ENCODE assay signal across 16 cellular contexts in the genomic region with DNA sequence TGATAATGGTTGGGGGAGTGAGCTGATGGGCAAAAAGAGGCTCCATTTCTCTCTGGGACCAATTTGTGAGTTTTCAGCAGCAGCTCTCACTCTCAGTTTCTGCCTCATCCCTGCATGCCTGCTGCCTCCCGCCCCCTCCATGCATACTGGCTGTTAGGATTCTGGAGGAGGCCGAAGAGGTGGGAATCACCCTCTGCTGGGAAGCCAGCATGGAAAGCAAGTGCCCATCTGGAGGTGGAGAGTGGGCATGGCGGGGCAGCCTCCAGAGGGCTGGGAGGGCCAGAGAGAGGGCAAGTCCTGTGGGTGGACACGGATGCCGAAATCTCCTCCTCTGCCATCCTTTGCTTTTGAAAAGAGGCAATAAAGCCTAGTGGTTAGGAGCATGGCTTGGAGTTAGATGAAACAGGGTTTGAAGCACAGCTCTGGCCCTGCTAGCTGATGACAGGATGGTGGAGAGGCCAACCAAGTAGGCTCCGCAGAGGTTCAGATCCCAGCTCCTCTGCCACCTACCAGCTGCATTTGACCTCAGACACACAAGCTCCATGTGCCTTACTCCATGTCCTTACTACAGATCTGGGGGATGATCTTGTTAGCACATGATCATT.
DNase-seq lines count a peak whose midpoint lies in the region; ATAC-seq, FAIRE-seq and TF ChIP-seq lines count a peak whose summit lies in the region.
"Had no signal": no experiment of that assay in that cellular context is flagged by ENCODE, and none has a peak within 500 bp of the region (broad histone marks: within the 10 kb centered on the region; RNA-seq: fewer than 3 reads in every experiment).

No MANE protein-coding gene starts in this region.

- no peak for FAIRE-seq in urothelium cell line (lab: Jason Lieb, UNC)
- FAIRE-seq: GM12878, GM18507 had no signal

- no peak overlapping the region for H3K27ac Mint-ChIP-seq in activated CD8-positive, alpha-beta memory T cell treated with anti-CD3 and anti-CD28 coated beads, Interleukin-2, amount 10 ng/mL, durations not matched to agents 7 days and 5 days
- H3K27ac Mint-ChIP-seq in osteocyte (ENCODE audit: unreplicated experiment), result no peak overlapping the region
- H3K27ac Mint-ChIP-seq: CD4-positive, alpha-beta memory T cell had no signal

- H3K9me3 Mint-ChIP-seq in activated CD8-positive, alpha-beta memory T cell treated with anti-CD3 and anti-CD28 coated beads, Interleukin-2, amount 10 ng/mL, durations not matched to agents 7 days and 5 days (ENCODE audit: low read depth), result no peaks in the 10 kb centered on the region
- H3K9me3 Mint-ChIP-seq in osteocyte (ENCODE audit: unreplicated experiment), result no peaks in the 10 kb centered on the region

- H3K27me3 Mint-ChIP-seq in activated CD8-positive, alpha-beta memory T cell treated with anti-CD3 and anti-CD28 coated beads, Interleukin-2, amount 10 ng/mL, durations not matched to agents 7 days and 5 days, result no peaks in the 10 kb centered on the region
- no peaks in the 10 kb centered on the region for H3K27me3 Mint-ChIP-seq in osteocyte (ENCODE audit: unreplicated experiment)

- no peak for ATAC-seq in activated CD8-positive, alpha-beta memory T cell treated with anti-CD3 and anti-CD28 coated beads, Interleukin-2, amount 10 ng/mL, durations not matched to agents 7 days and 5 days
- no peak for ATAC-seq in GM19463 (IDR thresholded peaks at IDR 0.05; ENCODE audit: unreplicated experiment)
- ATAC-seq: GM12878, HCT116 had no signal

- CTCF ChIA-PET in activated CD8-positive, alpha-beta memory T cell treated with anti-CD3 and anti-CD28 coated beads, Interleukin-2, amount 10 ng/mL, durations not matched to agents 7 days and 5 days (lab: Charles Lee), result no interaction called here

- H3K36me3 Mint-ChIP-seq in activated CD8-positive, alpha-beta memory T cell treated with anti-CD3 and anti-CD28 coated beads, Interleukin-2, amount 10 ng/mL, durations not matched to agents 7 days and 5 days, result no peaks in the 10 kb centered on the region
- no peaks in the 10 kb centered on the region for H3K36me3 Mint-ChIP-seq in osteocyte (ENCODE audit: unreplicated experiment)
- H3K36me3 Mint-ChIP-seq: CD4-positive, alpha-beta memory T cell had no signal

- TF ChIP-seq CTCF in osteocyte (IDR thresholded peaks at IDR 0.05), result no peak

- in situ Hi-C loops in ACHN (cut with HindIII; ENCODE audit: low pct_ligation_motif_present, low pct_unique_long_range_greater_than_20kb, low sequenced_read_pairs), result no loop called here

- no peak overlapping the region for H3K4me3 Mint-ChIP-seq in activated CD8-positive, alpha-beta memory T cell treated with anti-CD3 and anti-CD28 coated beads, Interleukin-2, amount 10 ng/mL, durations not matched to agents 7 days and 5 days
- H3K4me3 Mint-ChIP-seq in osteocyte (ENCODE audit: unreplicated experiment), result no peak overlapping the region
- H3K4me3 Mint-ChIP-seq: CD4-positive, alpha-beta memory T cell had no signal

- DNase-seq in activated CD8-positive, alpha-beta memory T cell treated with anti-CD3 and anti-CD28 coated beads, Interleukin-2, amount 10 ng/mL, durations not matched to agents 7 days and 5 days, result peak; percentile 32
- no peak for DNase-seq in activated CD8-positive, alpha-beta memory T cell treated with anti-CD3 and anti-CD28 coated beads, Interleukin-2, amount 50 U/mL, for 48 hours
- DNase-seq in ecto neural progenitor cell (ENCODE audit: low spot score) (peak; percentile 44), osteocyte (ENCODE audit: extremely low spot score, unreplicated experiment) (peak; percentile 70), ACHN (no peak), urothelium cell line (ENCODE audit: low spot score) (no peak)
- DNase-seq in NK-92 treated with Interleukin-12 subunit alpha and Interleukin-12 subunit beta, amount 100 ng/mL, for 24 hours (lab: John Stamatoyannopoulos, UW), result no peak
- DNase-seq: 8988T; BE2C; CD4-positive, alpha-beta memory T cell; DMS79; GOT3 had no signal

- H3K4me1 Mint-ChIP-seq in activated CD8-positive, alpha-beta memory T cell treated with anti-CD3 and anti-CD28 coated beads, Interleukin-2, amount 10 ng/mL, durations not matched to agents 7 days and 5 days, result no peaks in the 10 kb centered on the region
- H3K4me1 Mint-ChIP-seq in osteocyte (ENCODE audit: unreplicated experiment), result no peaks in the 10 kb centered on the region
- H3K4me1 Mint-ChIP-seq: CD4-positive, alpha-beta memory T cell had no signal

Comparison
In these comparisons a context has a peak if more than half of its experiments do, and no peak if none do; other contexts are left out.
1. DNase-seq: peak in activated CD8-positive, alpha-beta memory T cell treated with anti-CD3 and anti-CD28 coated beads, Interleukin-2, amount 10 ng/mL, durations not matched to agents 7 days and 5 days (single experiment), ecto neural progenitor cell (single experiment) and osteocyte (single experiment); none in activated CD8-positive, alpha-beta memory T cell treated with anti-CD3 and anti-CD28 coated beads, Interleukin-2, amount 50 U/mL, for 48 hours (single experiment), ACHN (single experiment), NK-92 treated with Interleukin-12 subunit alpha and Interleukin-12 subunit beta, amount 100 ng/mL, for 24 hours (single experiment) and urothelium cell line (single experiment).